Comparison of ENCODE assay signal across 1 cellular context in the genomic region with DNA sequence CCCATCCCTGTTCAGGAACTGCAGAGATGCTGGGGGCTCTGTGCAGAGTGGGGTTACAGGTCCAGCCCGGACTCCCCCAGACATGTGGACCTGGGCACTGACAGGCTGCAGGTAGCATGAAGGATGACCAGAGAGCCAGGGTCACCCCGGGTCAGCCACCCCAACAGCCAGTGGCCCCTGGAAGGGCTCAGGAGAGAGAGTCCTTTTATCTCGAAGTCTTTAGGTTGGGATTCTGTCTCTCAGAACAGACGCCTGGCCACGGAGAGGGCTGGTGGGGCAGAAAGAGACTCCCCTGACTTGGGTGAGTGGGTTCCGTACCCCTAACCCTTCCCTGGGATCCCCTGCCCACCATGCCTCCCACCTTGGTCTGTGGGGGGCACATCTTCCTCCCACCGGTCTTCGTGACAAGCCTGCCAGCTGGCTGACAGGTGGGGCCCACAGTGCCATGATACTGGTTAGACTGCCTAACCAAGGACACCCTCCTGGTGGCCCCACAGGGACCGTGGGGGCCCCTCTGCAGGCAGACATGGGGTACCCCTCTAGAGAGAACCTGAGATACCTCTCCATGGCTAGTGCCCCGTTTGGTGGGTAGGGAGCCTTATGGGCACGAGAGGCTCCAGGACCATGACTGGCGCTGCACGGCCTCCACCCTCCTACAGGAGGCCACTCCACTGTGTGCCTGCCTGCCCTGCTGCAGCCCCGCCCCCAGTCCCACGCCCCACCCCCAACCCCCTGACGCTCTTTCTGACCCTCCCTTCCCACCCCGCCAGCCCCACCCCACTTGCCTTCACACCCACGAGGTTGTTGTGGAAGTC.
TF ChIP-seq lines count a peak whose summit lies in the region.

No MANE protein-coding gene starts in this region.

TF ChIP-seq in GM23338, 12 proteins besides CTCF, POLR2A, EP300 and RAD21 (continued from another document):
- no peak for TF ChIP-seq NANOG (IDR thresholded peaks at IDR 0.05; ENCODE audit: borderline replicate concordance)
